12 cellular contexts compared by ENCODE assay signal in the genomic region with DNA sequence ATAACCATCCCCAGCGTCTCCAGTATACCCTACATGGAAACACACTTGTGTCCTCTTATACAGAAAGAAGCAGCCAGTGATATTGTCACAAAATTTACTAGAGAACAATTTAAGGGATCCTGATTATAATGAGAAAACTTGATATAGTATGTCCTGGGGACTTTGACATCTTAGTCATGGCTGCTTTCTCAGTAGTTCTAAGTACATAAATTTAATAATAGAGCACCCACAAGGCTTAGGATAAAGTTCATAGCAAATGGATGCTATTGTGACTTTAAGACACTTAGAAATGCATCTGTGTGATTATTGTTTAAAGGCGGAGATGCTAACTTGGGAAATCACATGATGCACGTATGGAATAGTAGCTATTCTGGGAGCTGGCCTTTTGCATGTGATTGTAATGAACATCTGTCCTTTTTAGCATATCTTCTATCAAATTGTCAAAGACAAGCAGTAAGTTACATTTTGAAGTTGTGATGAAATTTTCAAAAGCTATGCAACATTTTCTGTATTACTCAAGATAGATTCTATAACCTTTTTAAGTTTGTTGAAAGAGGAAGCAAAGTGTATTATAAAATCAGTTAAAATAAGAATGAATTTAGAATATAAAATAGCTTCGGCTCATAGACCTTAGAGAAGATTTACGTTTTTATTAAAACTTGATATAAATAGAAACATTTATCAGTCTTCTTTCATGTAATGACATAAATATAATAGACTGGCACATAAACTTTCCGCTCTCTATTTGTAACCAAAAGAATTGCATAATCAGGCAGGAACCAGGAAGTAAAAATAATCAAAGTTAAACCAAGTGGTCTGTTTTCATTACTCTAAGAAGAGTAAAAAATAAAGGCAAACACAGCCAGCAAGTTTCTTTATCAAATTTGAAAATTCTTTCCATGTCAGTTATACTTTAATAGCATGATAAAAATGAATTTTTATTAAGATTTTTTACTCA. TPM values are rescaled to one million over a fixed set of nuclear protein-coding genes. Genes with fewer than 3 reads are reported as not detected.
DNase-seq lines count a peak whose midpoint lies in the region; ATAC-seq, FAIRE-seq and TF ChIP-seq lines count a peak whose summit lies in the region.
"Had no signal": no experiment of that assay in that cellular context is flagged by ENCODE, and none has a peak within 500 bp of the region (broad histone marks: within the 10 kb centered on the region; RNA-seq: fewer than 3 reads in every experiment).

No MANE protein-coding gene starts in this region.

- H3K4me3 ChIP-seq in breast epithelium = no peak overlapping the region
- H3K4me3 ChIP-seq in cardiac fibroblast (replicated peaks in 1 of 2; ENCODE audit: low read depth in 2 of 2, low read length in 2 of 2) = no peak overlapping the region
- H3K4me3 ChIP-seq in HepG2 (replicated peaks in 1 of 3; ENCODE audit: insufficient read depth in 1 of 3, low read depth in 2 of 3, low read length in 3 of 3) = no peak overlapping the region
- H3K4me3 ChIP-seq in aorta (ENCODE audit: low read length in 2 of 2) = no peak overlapping the region
- H3K4me3 ChIP-seq: suprapubic skin had no signal

- in situ Hi-C loops in HepG2 (cut with HindIII; ENCODE audit: extremely low pct_ligation_motif_present, low pct_unique_long_range_greater_than_20kb) = no loop called here

- no peak overlapping the region for H3K27ac ChIP-seq in breast epithelium
- no peak overlapping the region for H3K27ac ChIP-seq in HepG2 (ENCODE audit: extremely low read length, insufficient read depth, low read length)
- no peak overlapping the region for H3K27ac ChIP-seq in aorta (ENCODE audit: low read depth in 1 of 2, low read length in 2 of 2)
- H3K27ac ChIP-seq: suprapubic skin had no signal

- DNase-seq in MCF 10A (ENCODE audit: unreplicated experiment) = no peak
- no peak for DNase-seq in breast epithelium (ENCODE audit: low spot score in 2 of 2)
- DNase-seq in cardiac fibroblast (ENCODE audit: low read depth in 2 of 2) = peak; percentile 45 to 48
- DNase-seq in HepG2 (ENCODE audit: low spot score) = no peak
- no peak for DNase-seq in aorta
- DNase-seq in EL = no peak
- no peak for DNase-seq in NCI-H345 treated with DMSO at 0.1 percent for 48 hours (lab: John Stamatoyannopoulos, UW; ENCODE audit: unreplicated experiment)
- no peak for DNase-seq in activated effector memory CD4-positive, alpha-beta T cell treated with anti-CD3 and anti-CD28 coated beads, Interleukin-2, amount 50 U/mL, for 16 hours
- DNase-seq: activated CD8-positive, alpha-beta memory T cell treated with anti-CD3 and anti-CD28 coated beads, Interleukin-2, amount 50 U/mL, for 4 hours; stimulated activated CD4-positive, alpha-beta T cell treated with anti-CD3 and anti-CD28 coated beads, Interleukin-4, amount 100 ng/mL, for 1 hour had no signal

- no peak for TF ChIP-seq EP300 in HepG2 (IDR thresholded peaks at IDR 0.05; ENCODE audit: low read depth in 2 of 2, low read length in 2 of 2)
- TF ChIP-seq EP300 in HepG2 (CRISPR knock-in tag; IDR thresholded peaks at IDR 0.05; ENCODE audit: borderline replicate concordance) = no peak

- no peaks in the 10 kb centered on the region for H3K4me1 Mint-ChIP-seq in MCF 10A (ENCODE audit: insufficient read depth, unreplicated experiment)

- H3K4me1 ChIP-seq in breast epithelium (no peaks in the 10 kb centered on the region), HepG2 (ENCODE audit: insufficient read depth, low read length) (peaks cover 34% of the 10 kb centered on the region), aorta (ENCODE audit: control insufficient read depth in 1 of 2, insufficient read depth in 2 of 2, low read length in 2 of 2) (no peaks in the 10 kb centered on the region)

- BruUV-seq in MCF 10A (replicated peaks; lab: Mats Ljungman, UMichigan) (no TSS peak), HepG2 (replicated peaks; lab: Mats Ljungman, UMichigan) (no TSS peak)

- CTCF ChIA-PET in MCF 10A (lab: Yijun Ruan, JAX) = interaction anchor here (0.6 to 1.8 kb wide), 2 partner anchors 10 to 16 kb away, joined by 3 to 4 read pairs; no protein-coding TSS in a partner anchor
- CTCF ChIA-PET in HepG2 (lab: Yijun Ruan, JAX; ENCODE audit: low intra/inter-chr PET ratio, low total read pairs) = no interaction called here

- intact Hi-C loops in MCF 10A (cut with micrococcal nuclease) = no loop called here
- intact Hi-C loops in breast epithelium (cut with DNase I; ENCODE audit: low total_unique reads) = no loop called here
- intact Hi-C loops in HepG2 (cut with micrococcal nuclease; ENCODE audit: unreplicated experiment) = no loop called here
- intact Hi-C loops in aorta (cut with DNase I) = no loop called here

- no peaks in the 10 kb centered on the region for H3K27me3 Mint-ChIP-seq in MCF 10A (ENCODE audit: insufficient read depth, unreplicated experiment)

- ATAC-seq in HepG2 (no peak), aorta (ENCODE audit: low FRiP score) (peak; percentile 68)
- ATAC-seq: natural killer cell treated with Interleukin-12 subunit alpha and Interleukin-12 subunit beta and Interleukin-15 and Interleukin-18, amount 100 ng/mL, for 72 hours had no signal

- FAIRE-seq in HepG2 (lab: Jason Lieb, UNC) = no peak

- H3K27me3 ChIP-seq in breast epithelium (no peaks in the 10 kb centered on the region), HepG2 (ENCODE audit: control insufficient read depth in 1 of 2, insufficient read depth in 2 of 2, low read length in 2 of 2) (no peaks in the 10 kb centered on the region), aorta (ENCODE audit: control insufficient read depth in 1 of 2, insufficient read depth in 2 of 2, low read length in 1 of 2) (no peaks in the 10 kb centered on the region)
- H3K27me3 ChIP-seq: suprapubic skin had no signal

- no peak for TF ChIP-seq POLR2A in breast epithelium (IDR thresholded peaks at IDR 0.05)
- TF ChIP-seq POLR2A in HepG2 (IDR thresholded peaks at IDR 0.05; ENCODE audit: insufficient read depth in 1 of 2, low read depth in 2 of 2, low read length in 2 of 2) = no peak

- no peak for TF ChIP-seq RAD21 in HepG2 (CRISPR knock-in tag; IDR thresholded peaks at IDR 0.05)

- H3K4me2 ChIP-seq in HepG2 (ENCODE audit: low read depth, low read length) = no peak overlapping the region

- no peaks in the 10 kb centered on the region for H3K9me3 ChIP-seq in breast epithelium
- H3K9me3 ChIP-seq in HepG2 (ENCODE audit: low read length) = no peaks in the 10 kb centered on the region
- H3K9me3 ChIP-seq in aorta (ENCODE audit: control insufficient read depth, low read length) = no peaks in the 10 kb centered on the region
- H3K9me3 ChIP-seq: suprapubic skin had no signal

- no peaks in the 10 kb centered on the region for H3K9me3 Mint-ChIP-seq in MCF 10A (ENCODE audit: unreplicated experiment)
- H3K9me3 Mint-ChIP-seq: natural killer cell treated with Interleukin-12 subunit alpha and Interleukin-12 subunit beta and Interleukin-15 and Interleukin-18, amount 100 ng/mL, for 72 hours had no signal

- H3K27ac Mint-ChIP-seq in MCF 10A (ENCODE audit: low read depth, unreplicated experiment) = peak overlapping the region; percentile 16

- H4K20me1 ChIP-seq in HepG2 (ENCODE audit: insufficient read depth, low read length) = no peaks in the 10 kb centered on the region

- H3K79me2 ChIP-seq in HepG2 (ENCODE audit: insufficient read depth, low read length) = no peaks in the 10 kb centered on the region

- H3K4me3 Mint-ChIP-seq in MCF 10A (ENCODE audit: unreplicated experiment) = no peak overlapping the region
- H3K4me3 Mint-ChIP-seq: natural killer cell treated with Interleukin-12 subunit alpha and Interleukin-12 subunit beta and Interleukin-15 and Interleukin-18, amount 100 ng/mL, for 72 hours had no signal

- H3K36me3 ChIP-seq in breast epithelium (no peaks in the 10 kb centered on the region), HepG2 (replicated peaks in 1 of 2; ENCODE audit: control insufficient read depth in 1 of 2, insufficient read depth in 2 of 2, low read length in 2 of 2) (no peaks in the 10 kb centered on the region), aorta (ENCODE audit: control insufficient read depth in 1 of 2, insufficient read depth in 2 of 2, low read length in 1 of 2) (no peaks in the 10 kb centered on the region)
- H3K36me3 ChIP-seq: suprapubic skin had no signal

- TF ChIP-seq CTCF in MCF 10A (IDR thresholded peaks at IDR 0.05; ENCODE audit: unreplicated experiment) (no peak), breast epithelium (IDR thresholded peaks at IDR 0.05) (no peak), cardiac fibroblast (IDR thresholded peaks at IDR 0.05; ENCODE audit: low read depth, low read length) (no peak), HepG2 (CRISPR knock-in tag; IDR thresholded peaks at IDR 0.05) (no peak)

- 84% methylated on average over 6 of the region's 6 CpGs for WGBS in HepG2 (ENCODE audit: low lambda C conversion rate)
- 24 to 25% methylated on average over 6 of the region's 6 CpGs for WGBS in aorta, 2 donors

- no peak overlapping the region for H2AFZ ChIP-seq in HepG2 (ENCODE audit: low read length)

- no peak overlapping the region for H3K9ac ChIP-seq in HepG2 (ENCODE audit: insufficient read depth, low read depth, low read length)

- no peaks in the 10 kb centered on the region for H3K36me3 Mint-ChIP-seq in MCF 10A (ENCODE audit: insufficient read depth, unreplicated experiment)
- H3K36me3 Mint-ChIP-seq: natural killer cell treated with Interleukin-12 subunit alpha and Interleukin-12 subunit beta and Interleukin-15 and Interleukin-18, amount 100 ng/mL, for 72 hours had no signal

- POLR2A ChIA-PET in MCF 10A (lab: Yijun Ruan, JAX) = interaction anchor here (0.7 to 1.7 kb wide), 3 partner anchors 10 to 48 kb away, joined by 3 to 5 read pairs (median 3); no protein-coding TSS in a partner anchor
- POLR2A ChIA-PET in HepG2 (lab: Yijun Ruan, JAX) = interaction anchor here (1.9 kb wide), 1 partner anchor 13 kb away, joined by 6 read pairs; no protein-coding TSS in a partner anchor

RNA-seq across cellular contexts. Expression of a gene that starts 46.6 kb away (rescaled TPM):
- total RNA-seq in MCF 10A (2022) (272 and 308 TPM in 2 replicates), breast epithelium (100 to 1,000 TPM in 2 of 3 donors, 10 to 100 TPM in 1; 95.1 to 109 (median 102) TPM), HepG2 (2016; rRNA removed; fragmentation: Illumina TruSeq; extraction: Trizol) (79.2 and 85.5 TPM in 2 replicates), aorta (100 to 1,000 TPM; 231 to 285 TPM)
- total RNA-seq in HepG2 (2016; cell fraction: cytosol; rRNA removed; fragmentation: Illumina TruSeq; extraction: Trizol; ENCODE audit: low read depth) = 16.6 and 18.3 TPM in 2 replicates
- total RNA-seq in HepG2 (2016; cell fraction: insoluble cytoplasmic fraction; rRNA removed; fragmentation: Illumina TruSeq; extraction: Trizol) = 64.3 and 88.8 TPM in 2 replicates
- 50.1 and 58.3 TPM in 2 replicates for total RNA-seq in HepG2 (2016; cell fraction: membrane; rRNA removed; fragmentation: Illumina TruSeq; extraction: Trizol)
- 162 and 186 TPM in 2 replicates for total RNA-seq in HepG2 (2016; cell fraction: nucleus; rRNA removed; fragmentation: Illumina TruSeq; extraction: Trizol)
- polyA plus RNA-seq in HepG2 (2011; rRNA removed) (35.4 and 40.8 TPM in 2 replicates), aorta (100 to 1,000 TPM in 1 of 2 donors, 10 to 100 TPM in 1; 41.3 to 104 TPM)
- polyA plus RNA-seq in HepG2 (2011; cell fraction: cytosol; rRNA removed) = 19.8 and 24.8 TPM in 2 replicates
- 106 and 112 TPM in 2 replicates for polyA plus RNA-seq in HepG2 (2011; cell fraction: nucleus; rRNA removed)
- 95.4 and 109 TPM in 2 replicates for polyA plus RNA-seq in HepG2 (2012)
- 7.7 and 8.0 TPM in 2 replicates for polyA plus RNA-seq in HepG2 (2016; cell fraction: cytosol; fragmentation: Illumina TruSeq; extraction: Trizol; ENCODE audit: low read depth)
- 52.2 and 68.9 TPM in 2 replicates for polyA plus RNA-seq in HepG2 (2016; cell fraction: insoluble cytoplasmic fraction; fragmentation: Illumina TruSeq; extraction: Trizol; ENCODE audit: low read depth)
- 23.7 and 31.5 TPM in 2 replicates for polyA plus RNA-seq in HepG2 (2016; cell fraction: membrane; fragmentation: Illumina TruSeq; extraction: Trizol; ENCODE audit: low read depth)
- polyA plus RNA-seq in HepG2 (2016; cell fraction: nucleus; fragmentation: Illumina TruSeq; extraction: Trizol; ENCODE audit: insufficient read depth, low read depth) = 193 and 199 TPM in 2 replicates
- 88.2 and 101 TPM in 2 replicates for polyA minus RNA-seq in HepG2 (2011; rRNA and poly(A)+ RNA removed; ENCODE audit: low replicate concordance)
- 63.9 and 75.1 TPM in 2 replicates for polyA minus RNA-seq in HepG2 (2011; cell fraction: cytosol; rRNA and poly(A)+ RNA removed)
- polyA minus RNA-seq in HepG2 (2011; cell fraction: nucleus; rRNA and poly(A)+ RNA removed) = 126 and 131 TPM in 2 replicates

Comparison
In these comparisons a context has a peak if more than half of its experiments do, and no peak if none do; other contexts are left out.
1. DNase-seq: peak in cardiac fibroblast (2 of 2); none in MCF 10A (single experiment), breast epithelium (0 of 2), HepG2 (single experiment), aorta (0 of 2), EL (single experiment), NCI-H345 treated with DMSO at 0.1 percent for 48 hours (single experiment) and activated effector memory CD4-positive, alpha-beta T cell treated with anti-CD3 and anti-CD28 coated beads, Interleukin-2, amount 50 U/mL, for 16 hours (single experiment).